In the genomic region with DNA sequence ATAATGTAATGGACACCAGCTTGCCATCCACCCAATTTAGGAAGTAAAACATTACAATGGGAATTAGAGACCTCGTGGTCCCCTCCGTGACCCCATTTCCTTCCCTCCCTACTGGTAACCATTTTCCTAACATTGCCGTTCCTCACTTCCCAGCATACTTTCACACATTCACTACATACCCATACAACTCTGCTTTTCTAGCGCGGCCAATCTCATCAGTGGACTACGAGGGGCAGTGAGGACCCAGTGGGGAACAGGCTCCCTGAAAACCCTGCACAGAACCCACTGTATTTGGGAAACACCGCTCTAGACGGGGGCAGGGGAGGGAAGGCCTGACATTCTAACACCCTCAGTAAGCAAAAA, we compare ENCODE assay signal across 1 cellular context.
TF ChIP-seq lines count a peak whose summit lies in the region.

No MANE protein-coding gene starts in this region.

TF ChIP-seq in GM12878, 131 proteins besides CTCF, POLR2A, EP300 and RAD21 (continued from another document):
- TF ChIP-seq, protein P1, sequence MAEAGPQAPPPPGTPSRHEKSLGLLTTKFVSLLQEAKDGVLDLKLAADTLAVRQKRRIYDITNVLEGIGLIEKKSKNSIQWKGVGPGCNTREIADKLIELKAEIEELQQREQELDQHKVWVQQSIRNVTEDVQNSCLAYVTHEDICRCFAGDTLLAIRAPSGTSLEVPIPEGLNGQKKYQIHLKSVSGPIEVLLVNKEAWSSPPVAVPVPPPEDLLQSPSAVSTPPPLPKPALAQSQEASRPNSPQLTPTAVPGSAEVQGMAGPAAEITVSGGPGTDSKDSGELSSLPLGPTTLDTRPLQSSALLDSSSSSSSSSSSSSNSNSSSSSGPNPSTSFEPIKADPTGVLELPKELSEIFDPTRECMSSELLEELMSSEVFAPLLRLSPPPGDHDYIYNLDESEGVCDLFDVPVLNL (IDR thresholded peaks at IDR 0.05; ENCODE audit: low read depth, low read length): no peak
- no peak for TF ChIP-seq SIN3A (IDR thresholded peaks at IDR 0.05; ENCODE audit: low read depth, low read length)
- TF ChIP-seq NFIC (IDR thresholded peaks at IDR 0.05; ENCODE audit: low read depth, low read length): no peak
- no peak for TF ChIP-seq DPF2 (IDR thresholded peaks at IDR 0.05)
- no peak for TF ChIP-seq NR2C2 (IDR thresholded peaks at IDR 0.05; ENCODE audit: borderline replicate concordance, control insufficient read depth, insufficient read length, low read depth)
- no peak for TF ChIP-seq ESRRA (IDR thresholded peaks at IDR 0.05; ENCODE audit: low read length)
- TF ChIP-seq TCF7 (IDR thresholded peaks at IDR 0.05; ENCODE audit: borderline replicate concordance): no peak
- TF ChIP-seq SRF (IDR thresholded peaks at IDR 0.05; ENCODE audit: low read depth in 2 of 2, low read length in 2 of 2): no peak
